In the genomic region with DNA sequence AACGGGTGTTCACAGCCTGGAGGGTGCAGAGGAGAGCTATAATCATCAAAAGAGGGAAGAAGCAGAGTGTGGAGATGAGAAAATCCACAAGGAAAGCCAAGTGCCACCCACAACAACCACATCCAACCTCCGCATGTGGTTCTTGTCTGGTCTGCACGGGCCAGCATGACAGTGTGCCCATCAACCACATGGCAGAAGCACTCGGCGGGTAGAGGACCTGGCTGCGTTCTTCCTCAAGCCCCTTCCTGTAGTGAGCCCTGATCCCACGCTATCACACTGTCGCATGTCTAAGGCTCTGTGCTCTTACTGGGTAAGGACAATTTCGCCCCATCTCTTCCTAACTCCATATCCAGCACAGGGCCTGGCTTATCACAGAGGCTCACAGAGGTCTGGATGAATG, we compare ENCODE assay signal across 13 cellular contexts. TPM values are rescaled to one million over a fixed set of nuclear protein-coding genes. Genes with fewer than 3 reads are reported as not detected.
A peak's percentile ranks its signal among the peaks of the same experiment; 100 is the strongest.
DNase-seq lines count a peak whose midpoint lies in the region; ATAC-seq and TF ChIP-seq lines count a peak whose summit lies in the region.
"Had no signal": no experiment of that assay in that cellular context is flagged by ENCODE, and none has a peak within 500 bp of the region (broad histone marks: within the 10 kb centered on the region; RNA-seq: fewer than 3 reads in every experiment).

No MANE protein-coding gene starts in this region.

- H3K36me3 ChIP-seq in CD4-positive, CD25-positive, alpha-beta regulatory T cell (ENCODE audit: control insufficient read depth, insufficient read depth, low read length) = peaks cover 43% of the 10 kb centered on the region

- peaks cover 0 to 2% (median 0%) of the 10 kb centered on the region in 7 donors for H3K9me3 Mint-ChIP-seq in CD4-positive, CD25-positive, alpha-beta regulatory T cell
- H3K9me3 Mint-ChIP-seq in Calu3 (ENCODE audit: low read depth, unreplicated experiment) = no peaks in the 10 kb centered on the region
- H3K9me3 Mint-ChIP-seq in activated naive CD8-positive, alpha-beta T cell (ENCODE audit: low read depth) = no peaks in the 10 kb centered on the region
- peaks cover 0 to 1% (median 0%) of the 10 kb centered on the region in 7 donors for H3K9me3 Mint-ChIP-seq in naive B cell

- no peaks in the 10 kb centered on the region for H3K9me3 ChIP-seq in CD4-positive, CD25-positive, alpha-beta regulatory T cell (ENCODE audit: control insufficient read depth in 2 of 2, low read length in 2 of 2)
- H3K9me3 ChIP-seq: BLaER1, thoracic aorta had no signal

- TF ChIP-seq CTCF in Calu3 (IDR thresholded peaks at IDR 0.05; ENCODE audit: unreplicated experiment) = no peak

- peaks cover 15% of the 10 kb centered on the region for H3K36me3 Mint-ChIP-seq in CD4-positive, CD25-positive, alpha-beta regulatory T cell
- H3K36me3 Mint-ChIP-seq in Calu3 (ENCODE audit: insufficient read depth, unreplicated experiment) (peaks cover 41% of the 10 kb centered on the region), naive B cell (peaks cover 0 to 8% of the 10 kb centered on the region in 2 donors)
- H3K36me3 Mint-ChIP-seq in activated naive CD8-positive, alpha-beta T cell = no peaks in the 10 kb centered on the region

- H3K27ac ChIP-seq in CD4-positive, CD25-positive, alpha-beta regulatory T cell (ENCODE audit: insufficient read depth, low read length, poor library complexity, severe bottlenecking) = no peak overlapping the region

- no peaks in the 10 kb centered on the region for H3K27me3 Mint-ChIP-seq in CD4-positive, CD25-positive, alpha-beta regulatory T cell
- no peaks in the 10 kb centered on the region for H3K27me3 Mint-ChIP-seq in Calu3 (ENCODE audit: unreplicated experiment)
- no peaks in the 10 kb centered on the region for H3K27me3 Mint-ChIP-seq in activated naive CD8-positive, alpha-beta T cell
- H3K27me3 Mint-ChIP-seq in naive B cell = no peaks in the 10 kb centered on the region

- peaks cover 12% of the 10 kb centered on the region for H3K4me1 ChIP-seq in CD4-positive, CD25-positive, alpha-beta regulatory T cell (ENCODE audit: control insufficient read depth, insufficient read depth, low read length, poor library complexity, severe bottlenecking)

- no TSS peak for BruUV-seq in Calu3 (replicated peaks; lab: Mats Ljungman, UMichigan)

- intact Hi-C loops in Calu3 (cut with micrococcal nuclease; ENCODE audit: unreplicated experiment) = loop anchor here (5.0 kb wide), 1 partner anchor 365 kb away; no protein-coding TSS in a partner anchor

- H3K27ac Mint-ChIP-seq in CD4-positive, CD25-positive, alpha-beta regulatory T cell = peak overlapping the region; percentile 29 to 66 (median 31)
- peak overlapping the region; percentile 56 for H3K27ac Mint-ChIP-seq in Calu3 (ENCODE audit: unreplicated experiment)
- peak overlapping the region; percentile 85 for H3K27ac Mint-ChIP-seq in activated naive CD8-positive, alpha-beta T cell
- H3K27ac Mint-ChIP-seq in naive B cell = peak overlapping the region in 4 of 6 donors; percentile 43 to 69 (median 64)

- no peak for DNase-seq in CD4-positive, CD25-positive, alpha-beta regulatory T cell
- DNase-seq in Calu3 (no peak), naive B cell (no peak), kidney glomerular epithelial cell (lab: John Stamatoyannopoulos, UW) (no peak), DMS 273 (lab: John Stamatoyannopoulos, UW; ENCODE audit: unreplicated experiment) (no peak), SIG-M5 treated with dmso at 0.1 percent for 504 hours (lab: John Stamatoyannopoulos, UW; ENCODE audit: unreplicated experiment) (no peak)
- DNase-seq: activated CD4-positive, alpha-beta T cell treated with anti-CD3 and anti-CD28 coated beads, Interleukin-2, amount 50 U/mL, for 4 hours; effector CD8-positive, alpha-beta T cell; T1000 had no signal

- no peak for ATAC-seq in CD4-positive, CD25-positive, alpha-beta regulatory T cell (ENCODE audit: low read depth in 2 of 2)
- ATAC-seq in naive B cell (ENCODE audit: low read depth in 2 of 2) = no peak
- ATAC-seq in HG03159 (IDR thresholded peaks at IDR 0.05; ENCODE audit: unreplicated experiment) = no peak

- CTCF ChIA-PET in Calu3 (lab: Charles Lee) = interaction anchor here (1.0 to 3.0 kb wide), 2 partner anchors 18 to 53 kb away, joined by 3 to 20 read pairs; a partner anchor contains a TSS

- H3K4me3 ChIP-seq in CD4-positive, CD25-positive, alpha-beta regulatory T cell (ENCODE audit: low read depth, low read length) = no peak overlapping the region
- H3K4me3 ChIP-seq: BLaER1, thoracic aorta had no signal

- no peak overlapping the region for H3K4me3 Mint-ChIP-seq in CD4-positive, CD25-positive, alpha-beta regulatory T cell
- H3K4me3 Mint-ChIP-seq in Calu3 (ENCODE audit: low read depth, unreplicated experiment) (no peak overlapping the region), naive B cell (no peak overlapping the region)
- no peak overlapping the region for H3K4me3 Mint-ChIP-seq in activated naive CD8-positive, alpha-beta T cell

- no peaks in the 10 kb centered on the region for H3K27me3 ChIP-seq in CD4-positive, CD25-positive, alpha-beta regulatory T cell (ENCODE audit: control insufficient read depth, insufficient read depth, low read length)
- H3K27me3 ChIP-seq: BLaER1 had no signal

- H3K4me1 Mint-ChIP-seq in CD4-positive, CD25-positive, alpha-beta regulatory T cell = peaks cover 4 to 17% (median 9%) of the 10 kb centered on the region in 4 donors
- H3K4me1 Mint-ChIP-seq in Calu3 (ENCODE audit: low read depth, unreplicated experiment) (no peaks in the 10 kb centered on the region), naive B cell (peaks cover 13 to 21% (median 17%) of the 10 kb centered on the region in 3 donors)
- peaks cover 16% of the 10 kb centered on the region for H3K4me1 Mint-ChIP-seq in activated naive CD8-positive, alpha-beta T cell (ENCODE audit: low read depth)

RNA-seq across cellular contexts. Expression of a gene that starts 41.9 kb away (rescaled TPM):
- total RNA-seq in CD4-positive, CD25-positive, alpha-beta regulatory T cell = 54.2 TPM
- polyA plus RNA-seq in CD4-positive, CD25-positive, alpha-beta regulatory T cell = 1 to 10 TPM; 1.0 to 4.3 (median 2.2) TPM
- total RNA-seq in Calu3 (2022) = 49.7 and 57.6 TPM in 2 replicates
- polyA plus RNA-seq in naive B cell (ENCODE audit: low read depth in 6 of 6) = 1 to 10 TPM in 5 of 6 donors, under 1 TPM in 1; 0.60 to 6.3 (median 4.2) TPM

RNA-seq across cellular contexts. Expression of a gene that starts 53.0 kb away (rescaled TPM):
- 92.4 TPM for total RNA-seq in CD4-positive, CD25-positive, alpha-beta regulatory T cell
- 10 to 100 TPM; 43.2 to 47.9 (median 45.8) TPM for polyA plus RNA-seq in CD4-positive, CD25-positive, alpha-beta regulatory T cell
- 67.6 and 74.2 TPM in 2 replicates for total RNA-seq in Calu3 (2022)
- polyA plus RNA-seq in naive B cell (ENCODE audit: low read depth in 6 of 6) = 10 to 100 TPM; 16.7 to 54.1 (median 34.8) TPM

Comparison
In these comparisons a context has a peak if more than half of its experiments do, and no peak if none do; other contexts are left out.
1. H3K27ac Mint-ChIP-seq: peak in every context shown above with its lines; median percentile 85 in activated naive CD8-positive, alpha-beta T cell; 64 in naive B cell; 56 in Calu3; 31 in CD4-positive, CD25-positive, alpha-beta regulatory T cell.